ENCODE assay signal across 1 cellular context in the genomic region with DNA sequence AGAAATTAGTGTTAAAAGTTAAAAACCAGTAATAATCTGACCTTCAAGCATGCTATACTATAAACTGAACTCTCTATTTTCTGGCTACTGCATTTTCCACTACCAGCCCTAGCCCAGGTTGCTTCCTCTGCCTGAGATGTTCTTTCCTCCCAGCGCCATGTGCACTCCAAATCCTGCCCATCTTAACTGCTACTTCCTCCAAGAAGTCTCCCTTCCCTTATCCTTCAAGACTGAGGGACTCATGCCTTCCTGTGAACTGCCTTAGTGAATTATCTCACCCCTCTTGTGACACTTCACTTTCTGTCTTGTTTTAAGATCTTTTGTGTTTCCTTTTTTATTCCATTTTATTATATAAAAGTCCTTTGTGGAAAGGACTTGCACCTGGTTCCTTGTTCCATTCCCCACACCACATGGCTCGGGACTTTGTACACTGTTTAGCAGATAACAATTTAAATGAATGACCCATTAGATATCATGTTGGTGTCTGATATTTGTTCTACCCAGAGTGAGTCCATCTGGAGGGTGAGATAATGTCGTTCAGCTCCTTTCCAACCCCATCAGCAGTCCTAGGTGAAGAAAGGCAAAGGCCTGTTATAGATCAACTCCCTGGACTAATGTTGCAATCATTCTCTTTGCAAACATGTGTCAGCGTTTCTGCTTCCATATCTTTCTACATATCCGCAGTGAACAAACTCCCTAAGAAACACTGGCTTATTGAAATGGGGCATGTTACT.
A peak's percentile ranks its signal among the peaks of the same experiment; 100 is the strongest.
TF ChIP-seq lines count a peak whose summit lies in the region.

No MANE protein-coding gene starts in this region.

TF ChIP-seq in K562, 482 proteins besides CTCF, POLR2A, EP300 and RAD21 (continued from another document):
- TF ChIP-seq ARID3B (CRISPR knock-in tag; IDR thresholded peaks at IDR 0.05; ENCODE audit: borderline replicate concordance), result no peak
- TF ChIP-seq, protein P1, sequence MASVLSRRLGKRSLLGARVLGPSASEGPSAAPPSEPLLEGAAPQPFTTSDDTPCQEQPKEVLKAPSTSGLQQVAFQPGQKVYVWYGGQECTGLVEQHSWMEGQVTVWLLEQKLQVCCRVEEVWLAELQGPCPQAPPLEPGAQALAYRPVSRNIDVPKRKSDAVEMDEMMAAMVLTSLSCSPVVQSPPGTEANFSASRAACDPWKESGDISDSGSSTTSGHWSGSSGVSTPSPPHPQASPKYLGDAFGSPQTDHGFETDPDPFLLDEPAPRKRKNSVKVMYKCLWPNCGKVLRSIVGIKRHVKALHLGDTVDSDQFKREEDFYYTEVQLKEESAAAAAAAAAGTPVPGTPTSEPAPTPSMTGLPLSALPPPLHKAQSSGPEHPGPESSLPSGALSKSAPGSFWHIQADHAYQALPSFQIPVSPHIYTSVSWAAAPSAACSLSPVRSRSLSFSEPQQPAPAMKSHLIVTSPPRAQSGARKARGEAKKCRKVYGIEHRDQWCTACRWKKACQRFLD (CRISPR knock-in tag; IDR thresholded peaks at IDR 0.05), result peak; percentile 88
- TF ChIP-seq ZC3H11A (IDR thresholded peaks at IDR 0.05; ENCODE audit: low read depth, low read length), result 0 out of 2 replicates have a peak, but pooled peaks have one; percentile 54
- peak; percentile 48; the same call in 1 of the 2 replicates for TF ChIP-seq ELF1 (tag; IDR thresholded peaks at IDR 0.05)
- TF ChIP-seq, protein P2, sequence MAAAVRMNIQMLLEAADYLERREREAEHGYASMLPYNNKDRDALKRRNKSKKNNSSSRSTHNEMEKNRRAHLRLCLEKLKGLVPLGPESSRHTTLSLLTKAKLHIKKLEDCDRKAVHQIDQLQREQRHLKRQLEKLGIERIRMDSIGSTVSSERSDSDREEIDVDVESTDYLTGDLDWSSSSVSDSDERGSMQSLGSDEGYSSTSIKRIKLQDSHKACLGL (CRISPR knock-in tag; IDR thresholded peaks at IDR 0.05; ENCODE audit: borderline replicate concordance, poor library complexity, severe bottlenecking), result no peak
- no peak for TF ChIP-seq MCM7 (IDR thresholded peaks at IDR 0.05)
- no peak for TF ChIP-seq GTF2A2 (tag; IDR thresholded peaks at IDR 0.05)
- TF ChIP-seq ZNF445 (CRISPR knock-in tag; IDR thresholded peaks at IDR 0.05; ENCODE audit: low read depth), result no peak
- no peak for TF ChIP-seq PRMT5 (CRISPR knock-in tag; IDR thresholded peaks at IDR 0.05)
- no peak for TF ChIP-seq COPS2 (conservative IDR thresholded peaks at IDR 0.05)
- peak; percentile 27; the same call in 1 of the 2 replicates for TF ChIP-seq ATF4 (CRISPR knock-in tag; IDR thresholded peaks at IDR 0.05)
- no peak for TF ChIP-seq CHD1 (IDR thresholded peaks at IDR 0.05; ENCODE audit: low read length)
- TF ChIP-seq ZFP36 (IDR thresholded peaks at IDR 0.05; ENCODE audit: low read depth, low read length, partially characterized antibody), result peak; percentile 79
- TF ChIP-seq ZNF212 (CRISPR knock-in tag; IDR thresholded peaks at IDR 0.05), result no peak
- TF ChIP-seq, protein P3, sequence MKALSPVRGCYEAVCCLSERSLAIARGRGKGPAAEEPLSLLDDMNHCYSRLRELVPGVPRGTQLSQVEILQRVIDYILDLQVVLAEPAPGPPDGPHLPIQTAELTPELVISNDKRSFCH (CRISPR knock-in tag; IDR thresholded peaks at IDR 0.05), result no peak
- TF ChIP-seq, protein P3 (tag; IDR thresholded peaks at IDR 0.05), result peak; percentile 39; the same call in 1 of the 2 replicates
- TF ChIP-seq EP400 (IDR thresholded peaks at IDR 0.05), result peak; percentile 83
- TF ChIP-seq SMAD4 (CRISPR knock-in tag; conservative IDR thresholded peaks at IDR 0.05), result peak; percentile 90
- no peak for TF ChIP-seq TFAM (CRISPR knock-in tag; conservative IDR thresholded peaks at IDR 0.05)
- TF ChIP-seq ZNF197 (CRISPR knock-in tag; IDR thresholded peaks at IDR 0.05; ENCODE audit: low read depth), result peak; percentile 93
- TF ChIP-seq YBX1 (IDR thresholded peaks at IDR 0.05), result no peak
- TF ChIP-seq NCOA1 (IDR thresholded peaks at IDR 0.05; ENCODE audit: low read depth), result peak; percentile 84
- peak; percentile 94 for TF ChIP-seq POLR2AphosphoS5 (IDR thresholded peaks at IDR 0.05; ENCODE audit: control insufficient read depth, insufficient read depth, low read depth, low read length)
- TF ChIP-seq, protein P4, sequence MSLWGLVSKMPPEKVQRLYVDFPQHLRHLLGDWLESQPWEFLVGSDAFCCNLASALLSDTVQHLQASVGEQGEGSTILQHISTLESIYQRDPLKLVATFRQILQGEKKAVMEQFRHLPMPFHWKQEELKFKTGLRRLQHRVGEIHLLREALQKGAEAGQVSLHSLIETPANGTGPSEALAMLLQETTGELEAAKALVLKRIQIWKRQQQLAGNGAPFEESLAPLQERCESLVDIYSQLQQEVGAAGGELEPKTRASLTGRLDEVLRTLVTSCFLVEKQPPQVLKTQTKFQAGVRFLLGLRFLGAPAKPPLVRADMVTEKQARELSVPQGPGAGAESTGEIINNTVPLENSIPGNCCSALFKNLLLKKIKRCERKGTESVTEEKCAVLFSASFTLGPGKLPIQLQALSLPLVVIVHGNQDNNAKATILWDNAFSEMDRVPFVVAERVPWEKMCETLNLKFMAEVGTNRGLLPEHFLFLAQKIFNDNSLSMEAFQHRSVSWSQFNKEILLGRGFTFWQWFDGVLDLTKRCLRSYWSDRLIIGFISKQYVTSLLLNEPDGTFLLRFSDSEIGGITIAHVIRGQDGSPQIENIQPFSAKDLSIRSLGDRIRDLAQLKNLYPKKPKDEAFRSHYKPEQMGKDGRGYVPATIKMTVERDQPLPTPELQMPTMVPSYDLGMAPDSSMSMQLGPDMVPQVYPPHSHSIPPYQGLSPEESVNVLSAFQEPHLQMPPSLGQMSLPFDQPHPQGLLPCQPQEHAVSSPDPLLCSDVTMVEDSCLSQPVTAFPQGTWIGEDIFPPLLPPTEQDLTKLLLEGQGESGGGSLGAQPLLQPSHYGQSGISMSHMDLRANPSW (CRISPR knock-in tag; IDR thresholded peaks at IDR 0.05), result no peak
- TF ChIP-seq ARID1B (IDR thresholded peaks at IDR 0.05), result peak; percentile 99
- TF ChIP-seq ILF3 (IDR thresholded peaks at IDR 0.05; ENCODE audit: borderline replicate concordance), result no peak
- TF ChIP-seq MAZ (CRISPR knock-in tag; conservative IDR thresholded peaks at IDR 0.05 in 1 of 2, IDR thresholded peaks at IDR 0.05 in 1 of 2), result peak in 1 of 2 experiments; percentile 52; a peak in 1 of 4 replicates
- no peak for TF ChIP-seq NFIX (CRISPR knock-in tag; IDR thresholded peaks at IDR 0.05; ENCODE audit: low read depth)
- TF ChIP-seq, protein P5, sequence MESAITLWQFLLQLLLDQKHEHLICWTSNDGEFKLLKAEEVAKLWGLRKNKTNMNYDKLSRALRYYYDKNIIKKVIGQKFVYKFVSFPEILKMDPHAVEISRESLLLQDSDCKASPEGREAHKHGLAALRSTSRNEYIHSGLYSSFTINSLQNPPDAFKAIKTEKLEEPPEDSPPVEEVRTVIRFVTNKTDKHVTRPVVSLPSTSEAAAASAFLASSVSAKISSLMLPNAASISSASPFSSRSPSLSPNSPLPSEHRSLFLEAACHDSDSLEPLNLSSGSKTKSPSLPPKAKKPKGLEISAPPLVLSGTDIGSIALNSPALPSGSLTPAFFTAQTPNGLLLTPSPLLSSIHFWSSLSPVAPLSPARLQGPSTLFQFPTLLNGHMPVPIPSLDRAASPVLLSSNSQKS (CRISPR knock-in tag; IDR thresholded peaks at IDR 0.05), result no peak
- no peak for TF ChIP-seq HNRNPL (IDR thresholded peaks at IDR 0.05; ENCODE audit: low read depth, low read length)
- peak; percentile 99 for TF ChIP-seq CBFA2T3 (IDR thresholded peaks at IDR 0.05)
- TF ChIP-seq FOXA1 (IDR thresholded peaks at IDR 0.05; ENCODE audit: borderline replicate concordance), result peak; percentile 74; the same call in 1 of the 2 replicates
- no peak for TF ChIP-seq U2AF1 (optimal IDR thresholded peaks at IDR 0.05; ENCODE audit: low read depth, low read length)
- no peak for TF ChIP-seq JUNB (CRISPR knock-in tag; conservative IDR thresholded peaks at IDR 0.05)
- TF ChIP-seq BACH1 (tag; IDR thresholded peaks at IDR 0.05), result peak; percentile 89
- TF ChIP-seq ZNF76 (CRISPR knock-in tag; IDR thresholded peaks at IDR 0.05; ENCODE audit: borderline replicate concordance), result no peak
